ENCODE assay signal across 6 cellular contexts in genomic region chr16:29739927-29740629, GRCh38. TPM values are rescaled to one million over a fixed set of nuclear protein-coding genes. Genes with fewer than 3 reads are reported as not detected.
"Had no signal": no experiment of that assay in that cellular context is flagged by ENCODE, and none has a peak within 500 bp of the region (broad histone marks: within the 10 kb centered on the region; RNA-seq: fewer than 3 reads in every experiment).

No MANE protein-coding gene starts in this region.

RNA-seq across cellular contexts. Expression of gene C16orf54, which starts 5.7 kb away (rescaled TPM):
- total RNA-seq: dermis microvascular lymphatic vessel endothelial cell had no signal

RNA-seq across cellular contexts. Expression of gene ZG16, which starts 38.0 kb away (rescaled TPM):
- total RNA-seq: activated T-cell treated with anti-CD3 and anti-CD28 coated beads, Interleukin-2, amount 50 U/mL, for 72 hours; dermis microvascular lymphatic vessel endothelial cell; gastroesophageal sphincter; heart right ventricle; T-helper 2 cell treated with Interferon-gamma antibody and Interleukin-4, amounts not matched to agents 100 ng/mL and 5 ng/mL, for 36 hours; tibial nerve had no signal
